In the genomic region with DNA sequence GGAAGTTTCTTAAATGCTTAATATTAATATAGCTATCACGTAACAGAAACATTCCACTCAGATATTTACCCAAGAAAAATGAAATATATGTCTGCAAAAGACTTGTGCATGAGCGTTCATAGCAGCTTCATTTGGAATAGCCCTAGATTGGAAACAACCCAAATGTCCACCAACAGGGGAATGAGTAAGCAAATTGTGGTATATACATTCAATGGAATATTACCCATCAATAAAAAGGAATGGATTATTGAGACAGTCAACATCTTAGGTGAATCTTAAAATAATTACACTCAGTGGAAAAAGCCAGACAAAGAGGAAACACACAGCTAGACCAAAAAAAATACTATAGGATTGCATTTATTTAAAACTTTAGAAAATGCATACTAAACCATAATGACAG, we compare ENCODE assay signal across 34 cellular contexts.
"Had no signal": no experiment of that assay in that cellular context is flagged by ENCODE, and none has a peak within 500 bp of the region (broad histone marks: within the 10 kb centered on the region; RNA-seq: fewer than 3 reads in every experiment).

No MANE protein-coding gene starts in this region.

- H3K4me3 ChIP-seq: MG63 had no signal

- H3K36me3 ChIP-seq: MG63 had no signal

- H3K4me2 ChIP-seq: KMS-11 had no signal

- H3K27ac ChIP-seq: KMS-11 had no signal

- H3K9ac ChIP-seq: KMS-11 had no signal

- DNase-seq: Karpas-422, Kasumi-1, MG63, MV-4-11, NCI-H1048, NCI-H1092, NCI-H1092 treated with DMSO at 0.1 percent for 48 hours, NCI-H1105, NCI-H1105 treated with DMSO at 0.1 percent for 48 hours, NCI-H1417, NCI-H1417 treated with DMSO at 0.1 percent for 48 hours, NCI-H1436, NCI-H1436 treated with DMSO at 0.1 percent for 48 hours, NCI-H146, NCI-H1694, NCI-H1694 treated with DMSO at 0.1 percent for 48 hours, NCI-H187, NCI-H187 treated with DMSO at 0.1 percent for 48 hours, NCI-H1930, NCI-H2029, NCI-H2029 treated with DMSO at 0.1 percent for 48 hours, NCI-H2081, NCI-H2081 treated with DMSO at 0.1 percent for 48 hours, NCI-H2107, NCI-H2171, NCI-H2171 treated with DMSO at 0.1 percent for 48 hours, NCI-H2227 treated with DMSO at 0.1 percent for 48 hours, NCI-H226, NCI-H345, NCI-H446, NCI-H446 treated with DMSO at 0.1 percent for 48 hours, NCI-H510A, NCI-H510A treated with DMSO at 0.1 percent for 48 hours had no signal

- H3K27me3 ChIP-seq: MG63 had no signal
